12 cellular contexts compared by ENCODE assay signal in the genomic region with DNA sequence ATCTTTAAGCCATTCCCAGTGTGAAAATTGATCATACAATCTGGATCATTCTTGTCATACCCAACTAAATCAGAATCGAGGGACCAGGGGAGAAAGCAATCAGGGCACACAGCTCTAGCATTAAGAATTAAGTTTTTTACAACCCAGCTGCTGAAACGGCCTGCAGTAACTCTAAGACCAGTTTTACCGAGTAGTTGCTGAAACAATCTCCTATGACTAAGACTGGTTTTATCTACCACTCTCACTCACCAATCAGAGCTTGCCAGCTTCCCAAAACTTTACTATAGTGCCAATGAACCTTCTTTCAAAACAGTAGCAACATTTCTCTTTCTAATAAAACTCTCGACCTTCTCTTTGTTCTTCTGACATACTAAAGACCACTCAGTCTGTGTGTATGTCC. TPM values are rescaled to one million over a fixed set of nuclear protein-coding genes. Genes with fewer than 3 reads are reported as not detected.
DNase-seq lines count a peak whose midpoint lies in the region; TF ChIP-seq lines count a peak whose summit lies in the region.
"Had no signal": no experiment of that assay in that cellular context is flagged by ENCODE, and none has a peak within 500 bp of the region (broad histone marks: within the 10 kb centered on the region; RNA-seq: fewer than 3 reads in every experiment).

No MANE protein-coding gene starts in this region.

- no peaks in the 10 kb centered on the region for H3K9me3 Mint-ChIP-seq in activated T-helper 2 cell treated with anti-CD3 and anti-CD28 coated beads, Interferon-gamma antibody, Interleukin-2, Interleukin-4, amounts not matched to agents 10 μg/mL and 5 μg/mL and 100 μg/mL, durations not matched to agents 14 hours and 24 hours and 36 hours
- H3K9me3 Mint-ChIP-seq in endothelial cell (ENCODE audit: unreplicated experiment), result no peaks in the 10 kb centered on the region

- H3K36me3 ChIP-seq in BLaER1 treated with 17β-estradiol and CSF1 and Interleukin-3, amounts not matched to agents 10 nM and 100 nM, result peaks cover 0 to 4% (median 0%) of the 10 kb centered on the region in 11 experiments; a peak in 1 of 22 replicates
- no peaks in the 10 kb centered on the region for H3K36me3 ChIP-seq in HEK293 (ENCODE audit: control insufficient read depth in 2 of 2, insufficient read depth in 1 of 2, low read length in 2 of 2)
- H3K36me3 ChIP-seq: upper lobe of right lung had no signal

- POLR2A ChIA-PET in HEK293 (lab: Yijun Ruan, JAX) (interaction anchor here (1.1 to 1.3 kb wide), 2 partner anchors 13 to 33 kb away, joined by 3 to 5 read pairs; a partner anchor contains a TSS), GM10248 (lab: Yijun Ruan, JAX) (interaction anchor here (0.8 to 1.0 kb wide), 2 partner anchors 34 to 35 kb away, joined by 3 read pairs; a partner anchor contains a TSS)

- peaks cover 38% of the 10 kb centered on the region for H3K4me1 Mint-ChIP-seq in activated T-helper 2 cell treated with anti-CD3 and anti-CD28 coated beads, Interferon-gamma antibody, Interleukin-2, Interleukin-4, amounts not matched to agents 10 μg/mL and 5 μg/mL and 100 μg/mL, durations not matched to agents 14 hours and 24 hours and 36 hours (ENCODE audit: low read depth)
- peaks cover 32% of the 10 kb centered on the region for H3K4me1 Mint-ChIP-seq in endothelial cell (ENCODE audit: unreplicated experiment)

- H3K36me3 Mint-ChIP-seq in activated T-helper 2 cell treated with anti-CD3 and anti-CD28 coated beads, Interferon-gamma antibody, Interleukin-2, Interleukin-4, amounts not matched to agents 10 μg/mL and 5 μg/mL and 100 μg/mL, durations not matched to agents 14 hours and 24 hours and 36 hours (ENCODE audit: low read depth), result peaks cover 35% of the 10 kb centered on the region
- H3K36me3 Mint-ChIP-seq in endothelial cell (ENCODE audit: low read depth, unreplicated experiment), result no peaks in the 10 kb centered on the region

- H3K9ac ChIP-seq in BLaER1 treated with 17β-estradiol and CSF1 and Interleukin-3, amounts not matched to agents 10 nM and 100 nM, result peak overlapping the region in 1 of 11 experiments; percentile 45; a peak in 1 of 22 replicates

- H3K4me1 ChIP-seq in BLaER1 treated with 17β-estradiol and CSF1 and Interleukin-3, amounts not matched to agents 10 nM and 100 nM, result peaks cover 27 to 42% (median 37%) of the 10 kb centered on the region in 10 experiments
- no peaks in the 10 kb centered on the region for H3K4me1 ChIP-seq in HEK293 (ENCODE audit: control insufficient read depth, insufficient read depth, low read length)
- H3K4me1 ChIP-seq: upper lobe of right lung had no signal

- peak overlapping the region; percentile 39 to 89 (median 83); a peak in 20 of 22 replicates for H3K4me2 ChIP-seq in BLaER1 treated with 17β-estradiol and CSF1 and Interleukin-3, amounts not matched to agents 10 nM and 100 nM

- H3K4me3 Mint-ChIP-seq in activated T-helper 2 cell treated with anti-CD3 and anti-CD28 coated beads, Interferon-gamma antibody, Interleukin-2, Interleukin-4, amounts not matched to agents 10 μg/mL and 5 μg/mL and 100 μg/mL, durations not matched to agents 14 hours and 24 hours and 36 hours (ENCODE audit: low read depth), result peak overlapping the region; percentile 69
- no peak overlapping the region for H3K4me3 Mint-ChIP-seq in endothelial cell (ENCODE audit: unreplicated experiment)

- peaks cover 0 to 21% (median 7%) of the 10 kb centered on the region in 11 experiments; a peak in 13 of 22 replicates for H4K20me1 ChIP-seq in BLaER1 treated with 17β-estradiol and CSF1 and Interleukin-3, amounts not matched to agents 10 nM and 100 nM

- H3K27ac ChIP-seq in BLaER1 treated with 17β-estradiol and CSF1 and Interleukin-3, amounts not matched to agents 10 nM and 100 nM, result no peak overlapping the region; a peak in 1 of 22 replicates
- H3K27ac ChIP-seq in HEK293 (ENCODE audit: extremely low read depth, low read depth, low read length), result no peak overlapping the region
- H3K27ac ChIP-seq: upper lobe of right lung had no signal

- H3K4me3 ChIP-seq in BLaER1 treated with 17β-estradiol and CSF1 and Interleukin-3, amounts not matched to agents 10 nM and 100 nM, result no peak overlapping the region; a peak in 1 of 20 replicates
- no peak overlapping the region for H3K4me3 ChIP-seq in HEK293 (ENCODE audit: low read depth, low read length)
- H3K4me3 ChIP-seq: mucosa of descending colon, upper lobe of right lung had no signal

- H3K27ac Mint-ChIP-seq in activated T-helper 2 cell treated with anti-CD3 and anti-CD28 coated beads, Interferon-gamma antibody, Interleukin-2, Interleukin-4, amounts not matched to agents 10 μg/mL and 5 μg/mL and 100 μg/mL, durations not matched to agents 14 hours and 24 hours and 36 hours, result peak overlapping the region; percentile 80
- H3K27ac Mint-ChIP-seq in endothelial cell (ENCODE audit: unreplicated experiment), result no peak overlapping the region

- H3K9me3 ChIP-seq in BLaER1 treated with 17β-estradiol and CSF1 and Interleukin-3, amounts not matched to agents 10 nM and 100 nM (replicated peaks in 1 of 11), result no peaks in the 10 kb centered on the region
- no peaks in the 10 kb centered on the region for H3K9me3 ChIP-seq in HEK293 (ENCODE audit: control insufficient read depth, insufficient read depth, low read depth, low read length)
- H3K9me3 ChIP-seq: mucosa of descending colon, upper lobe of right lung had no signal

- TF ChIP-seq CTCF in HEK293 (tag by site-specific recombination; IDR thresholded peaks at IDR 0.05) (no peak), GM10248 (IDR thresholded peaks at IDR 0.05; ENCODE audit: control extremely low read depth, extremely low read depth, low read depth, missing control alignments) (no peak), endothelial cell (IDR thresholded peaks at IDR 0.05; ENCODE audit: unreplicated experiment) (no peak)

- no peaks in the 10 kb centered on the region for H3K27me3 ChIP-seq in BLaER1 treated with 17β-estradiol and CSF1 and Interleukin-3, amounts not matched to agents 10 nM and 100 nM
- H3K27me3 ChIP-seq: upper lobe of right lung had no signal

- CTCF ChIA-PET in HEK293 (lab: Yijun Ruan, JAX), result interaction anchor here (0.6 to 1.0 kb wide), 3 partner anchors 53 to 186 kb away, joined by 3 read pairs; no protein-coding TSS in a partner anchor
- CTCF ChIA-PET in GM10248 (lab: Yijun Ruan, JAX), result interaction anchor here (0.7 to 3.6 kb wide), 7 partner anchors 12 to 111 kb away, joined by 3 to 16 read pairs (median 3); no protein-coding TSS in a partner anchor

- no peak for DNase-seq in activated T-helper 2 cell treated with anti-CD3 and anti-CD28 coated beads, Interferon-gamma antibody, Interleukin-2, Interleukin-4, amounts not matched to agents 10 μg/mL and 5 μg/mL and 100 μg/mL, durations not matched to agents 14 hours and 24 hours and 36 hours (ENCODE audit: low spot score)
- DNase-seq in lung microvascular endothelial cell (ENCODE audit: low read depth in 2 of 2) (peak; percentile 10 to 19), NCI-H82 (lab: John Stamatoyannopoulos, UW) (no peak), GM10248 (ENCODE audit: extremely low spot score) (no peak), Kasumi-1 (lab: John Stamatoyannopoulos, UW) (no peak), endothelial cell (ENCODE audit: low spot score) (no peak)
- DNase-seq: foreskin melanocyte; mucosa of descending colon; stimulated activated CD4-positive, alpha-beta T cell treated with anti-CD3 and anti-CD28 coated beads, Interleukin-4, amount 100 ng/mL, for 24 hours; upper lobe of right lung had no signal

- no peaks in the 10 kb centered on the region for H3K27me3 Mint-ChIP-seq in activated T-helper 2 cell treated with anti-CD3 and anti-CD28 coated beads, Interferon-gamma antibody, Interleukin-2, Interleukin-4, amounts not matched to agents 10 μg/mL and 5 μg/mL and 100 μg/mL, durations not matched to agents 14 hours and 24 hours and 36 hours (ENCODE audit: low read depth)
- H3K27me3 Mint-ChIP-seq in endothelial cell (ENCODE audit: unreplicated experiment), result peaks cover 15% of the 10 kb centered on the region

- intact Hi-C loops in activated T-helper 2 cell treated with anti-CD3 and anti-CD28 coated beads, Interferon-gamma antibody, Interleukin-2, Interleukin-4, amounts not matched to agents 10 μg/mL and 5 μg/mL and 100 μg/mL, durations not matched to agents 14 hours and 24 hours and 36 hours (cut with micrococcal nuclease), result no loop called here

TF ChIP-seq in HEK293, 187 proteins besides CTCF, POLR2A, EP300 and RAD21:
- 0 out of 2 replicates have a peak, but pooled peaks have one; percentile 24 for TF ChIP-seq PRDM1 (tag by site-specific recombination; IDR thresholded peaks at IDR 0.05)
- TF ChIP-seq ZNF394 (tag by site-specific recombination; IDR thresholded peaks at IDR 0.05; ENCODE audit: borderline replicate concordance), result no peak

RNA-seq across cellular contexts. Expression of a gene that starts 2.8 kb away (rescaled TPM):
- total RNA-seq in activated T-helper 2 cell treated with anti-CD3 and anti-CD28 coated beads, Interferon-gamma antibody, Interleukin-2, Interleukin-4, amounts not matched to agents 10 μg/mL and 5 μg/mL and 100 μg/mL, durations not matched to agents 14 hours and 24 hours and 36 hours, result 37.4 and 38.3 TPM in 2 replicates
- total RNA-seq in lung microvascular endothelial cell, result 13.5 and 16.1 TPM in 2 replicates
- 22.2 TPM for total RNA-seq in endothelial cell (ENCODE audit: unreplicated experiment)

RNA-seq across cellular contexts. Expression of a gene that starts 31.0 kb away (rescaled TPM):
- not detected in 2 replicates for total RNA-seq in activated T-helper 2 cell treated with anti-CD3 and anti-CD28 coated beads, Interferon-gamma antibody, Interleukin-2, Interleukin-4, amounts not matched to agents 10 μg/mL and 5 μg/mL and 100 μg/mL, durations not matched to agents 14 hours and 24 hours and 36 hours
- total RNA-seq in lung microvascular endothelial cell (not detected in 2 replicates), endothelial cell (ENCODE audit: unreplicated experiment) (not detected)
- total RNA-seq: upper lobe of right lung had no signal

RNA-seq across cellular contexts. Expression of a gene that starts 33.8 kb away (rescaled TPM):
- 380 and 393 TPM in 2 replicates for total RNA-seq in activated T-helper 2 cell treated with anti-CD3 and anti-CD28 coated beads, Interferon-gamma antibody, Interleukin-2, Interleukin-4, amounts not matched to agents 10 μg/mL and 5 μg/mL and 100 μg/mL, durations not matched to agents 14 hours and 24 hours and 36 hours
- 34.5 and 71.0 TPM in 2 replicates for total RNA-seq in lung microvascular endothelial cell
- 160 TPM for total RNA-seq in endothelial cell (ENCODE audit: unreplicated experiment)

Comparison
In these comparisons a context has a peak if more than half of its experiments do, and no peak if none do; other contexts are left out.
1. DNase-seq: peak in lung microvascular endothelial cell (2 of 2); none in activated T-helper 2 cell treated with anti-CD3 and anti-CD28 coated beads, Interferon-gamma antibody, Interleukin-2, Interleukin-4, amounts not matched to agents 10 μg/mL and 5 μg/mL and 100 μg/mL, durations not matched to agents 14 hours and 24 hours and 36 hours (single experiment), NCI-H82 (single experiment), GM10248 (single experiment), Kasumi-1 (0 of 2) and endothelial cell (single experiment).